10 cellular contexts compared by ENCODE assay signal in the genomic region with DNA sequence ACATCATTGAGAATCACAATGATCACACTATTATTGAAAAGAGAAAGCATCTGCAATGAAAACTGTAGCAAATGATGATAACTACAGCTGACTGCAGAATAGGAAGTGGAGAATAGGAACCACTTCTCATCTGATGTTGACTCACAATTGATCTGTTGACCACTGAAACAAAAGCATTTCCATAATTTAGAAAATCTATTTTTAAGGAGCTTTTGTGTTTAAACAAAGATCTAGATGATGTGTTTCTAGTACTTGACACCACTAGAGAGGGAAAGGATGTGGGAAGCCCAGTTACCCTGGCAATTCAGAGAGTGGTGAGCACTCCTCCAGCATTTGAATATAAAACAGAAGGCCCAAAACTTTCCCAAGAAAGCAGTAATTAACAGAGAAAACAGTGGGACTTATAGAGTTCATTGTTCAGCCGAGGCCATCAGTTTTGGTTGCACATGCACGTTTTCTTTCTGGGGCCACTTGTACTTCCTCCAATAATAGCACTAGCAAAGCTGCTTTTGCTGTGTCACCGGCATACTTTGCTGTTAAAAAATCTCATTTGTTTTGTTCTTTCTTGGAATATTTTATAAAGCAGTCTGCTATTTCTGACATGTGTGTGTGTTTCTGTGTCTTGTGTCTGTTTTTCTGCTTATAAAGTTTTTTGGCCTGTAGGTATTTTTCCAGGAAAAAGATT.
DNase-seq lines count a peak whose midpoint lies in the region; ATAC-seq and TF ChIP-seq lines count a peak whose summit lies in the region.
"Had no signal": no experiment of that assay in that cellular context is flagged by ENCODE, and none has a peak within 500 bp of the region (broad histone marks: within the 10 kb centered on the region; RNA-seq: fewer than 3 reads in every experiment).

No MANE protein-coding gene starts in this region.

- peak overlapping the region in 1 of 8 donors; percentile 29 for H3K27ac Mint-ChIP-seq in CD8-positive, alpha-beta memory T cell
- no peak overlapping the region for H3K27ac Mint-ChIP-seq in endothelial cell (ENCODE audit: unreplicated experiment)

- CTCF ChIA-PET in CD8-positive, alpha-beta memory T cell (lab: Charles Lee), result no interaction called here

- POLR2A ChIA-PET in CD8-positive, alpha-beta memory T cell (lab: Charles Lee), result no interaction called here

- ATAC-seq in GM18873 (IDR thresholded peaks at IDR 0.05; ENCODE audit: low FRiP score, unreplicated experiment), result peak; percentile 49
- ATAC-seq in HG02678 (IDR thresholded peaks at IDR 0.05; ENCODE audit: unreplicated experiment), result peak; percentile 65
- no peak for ATAC-seq in lower lobe of right lung
- ATAC-seq: Panc1 had no signal

- H3K27ac ChIP-seq in lower lobe of right lung, result peak overlapping the region; percentile 5
- no peak overlapping the region for H3K27ac ChIP-seq in CD8-positive, alpha-beta memory T cell (ENCODE audit: low read depth, low read length)

- peaks cover 14% of the 10 kb centered on the region for H3K4me1 ChIP-seq in lower lobe of right lung
- H3K4me1 ChIP-seq in CD8-positive, alpha-beta memory T cell (ENCODE audit: insufficient read depth, low read length), result no peaks in the 10 kb centered on the region

- no peaks in the 10 kb centered on the region for H3K27me3 Mint-ChIP-seq in CD8-positive, alpha-beta memory T cell
- H3K27me3 Mint-ChIP-seq in endothelial cell (ENCODE audit: unreplicated experiment), result peaks cover 1% of the 10 kb centered on the region

- TF ChIP-seq CTCF in lower lobe of right lung (IDR thresholded peaks at IDR 0.05) (no peak), endothelial cell (IDR thresholded peaks at IDR 0.05; ENCODE audit: unreplicated experiment) (no peak)

- intact Hi-C loops in lower lobe of right lung (cut with DNase I), result no loop called here

- H3K36me3 Mint-ChIP-seq in CD8-positive, alpha-beta memory T cell, result peaks cover 0 to 3% (median 0%) of the 10 kb centered on the region in 3 donors
- H3K36me3 Mint-ChIP-seq in endothelial cell (ENCODE audit: low read depth, unreplicated experiment), result peaks cover 7% of the 10 kb centered on the region

- H3K4me1 Mint-ChIP-seq in CD8-positive, alpha-beta memory T cell, result no peaks in the 10 kb centered on the region
- no peaks in the 10 kb centered on the region for H3K4me1 Mint-ChIP-seq in endothelial cell (ENCODE audit: unreplicated experiment)

- H3K9me3 Mint-ChIP-seq in CD8-positive, alpha-beta memory T cell, result no peaks in the 10 kb centered on the region
- H3K9me3 Mint-ChIP-seq in endothelial cell (ENCODE audit: unreplicated experiment), result no peaks in the 10 kb centered on the region

- no peak overlapping the region for H3K4me3 Mint-ChIP-seq in CD8-positive, alpha-beta memory T cell
- H3K4me3 Mint-ChIP-seq in endothelial cell (ENCODE audit: unreplicated experiment), result no peak overlapping the region

- no peak overlapping the region for H3K4me3 ChIP-seq in lower lobe of right lung
- H3K4me3 ChIP-seq in CD8-positive, alpha-beta memory T cell (ENCODE audit: low read length), result no peak overlapping the region

- no peaks in the 10 kb centered on the region for H3K36me3 ChIP-seq in lower lobe of right lung
- no peaks in the 10 kb centered on the region for H3K36me3 ChIP-seq in CD8-positive, alpha-beta memory T cell (ENCODE audit: insufficient read depth, low read length)

- DNase-seq in NCI-H2029 treated with DMSO at 0.1 percent for 48 hours (lab: John Stamatoyannopoulos, UW) (peak; percentile 93), lower lobe of right lung (no peak), ecto neural progenitor cell (ENCODE audit: low spot score) (no peak), endothelial cell (ENCODE audit: low spot score) (no peak), dedifferentiated amniotic fluid mesenchymal stem cell (ENCODE audit: extremely low spot score) (no peak)
- DNase-seq in CD8-positive, alpha-beta memory T cell, result no peak
- DNase-seq: stimulated activated CD4-positive, alpha-beta T cell treated with anti-CD3 and anti-CD28 coated beads, Interleukin-4, amount 100 ng/mL, for 4 hours had no signal

- H3K27me3 ChIP-seq in lower lobe of right lung (ENCODE audit: low read depth), result no peaks in the 10 kb centered on the region
- H3K27me3 ChIP-seq in CD8-positive, alpha-beta memory T cell (ENCODE audit: insufficient read depth, low read length, poor library complexity, severe bottlenecking), result no peaks in the 10 kb centered on the region

- H3K9me3 ChIP-seq in lower lobe of right lung, result peaks cover 2% of the 10 kb centered on the region
- H3K9me3 ChIP-seq in CD8-positive, alpha-beta memory T cell (ENCODE audit: low read length), result no peaks in the 10 kb centered on the region

Comparison
In these comparisons a context has a peak if more than half of its experiments do, and no peak if none do; other contexts are left out.
1. ATAC-seq: peak in GM18873 (single experiment) and HG02678 (single experiment); none in lower lobe of right lung (0 of 2).